ENCODE assay signal across 26 cellular contexts in genomic region chr3:41064526-41064925, GRCh38.
"Had no signal": no experiment of that assay in that cellular context is flagged by ENCODE, and none has a peak within 500 bp of the region (broad histone marks: within the 10 kb centered on the region; RNA-seq: fewer than 3 reads in every experiment).

No MANE protein-coding gene starts in this region.

- H3K36me3 ChIP-seq: neural progenitor cell, ovary, right lobe of liver, sigmoid colon, stomach, thoracic aorta, thyroid gland, tibial nerve, upper lobe of left lung, vagina had no signal

- H3K9ac ChIP-seq: neural progenitor cell, parathyroid adenoma had no signal

- FAIRE-seq: small intestine, urothelium cell line had no signal

- H3K4me1 ChIP-seq: parathyroid adenoma, psoas muscle, right lobe of liver, sigmoid colon, stomach, thyroid gland, upper lobe of left lung, vagina had no signal

- H3K79me2 ChIP-seq: parathyroid adenoma had no signal

- ATAC-seq: natural killer cell; psoas muscle; right cardiac atrium; right lobe of liver; stimulated activated effector memory CD8-positive, alpha-beta T cell treated with anti-CD3 and anti-CD28 coated beads, Interleukin-12 subunit alpha, Interleukin-12 subunit beta, amount 100 ng/mL, for 72 hours; stimulated activated naive B cell treated with anti-CD40 and anti-IgM and Interleukin-4, amounts not matched to agents 10 μg/mL and 1 μg/mL and 100 μg/mL, for 72 hours had no signal

- DNase-seq: natural killer cell; occipital lobe; ovary; posterior cingulate gyrus; psoas muscle; right cardiac atrium; right lobe of liver; sigmoid colon; small intestine; stimulated activated CD4-positive, alpha-beta T cell treated with anti-CD3 and anti-CD28 coated beads, Interleukin-15, amount 100 ng/mL, for 24 hours; stimulated activated CD4-positive, alpha-beta T cell treated with anti-CD3 and anti-CD28 coated beads, Interleukin-2, amount 100 ng/mL, for 24 hours; stimulated activated CD4-positive, alpha-beta T cell treated with anti-CD3 and anti-CD28 coated beads, Interleukin-2, amount 100 ng/mL, for 48 hours; stimulated activated CD4-positive, alpha-beta T cell treated with anti-CD3 and anti-CD28 coated beads, Interleukin-4, amount 100 ng/mL, for 24 hours; stimulated activated naive B cell treated with anti-CD40 and anti-IgM and Interleukin-4, amounts not matched to agents 10 μg/mL and 1 μg/mL and 100 μg/mL, for 72 hours; stimulated activated naive CD4-positive, alpha-beta T cell treated with Interleukin-2 at 50 U/mL for 16 hours; stomach; thyroid gland; trophoblast cell; upper lobe of left lung had no signal

- H3K27me3 ChIP-seq: neural progenitor cell, ovary, right lobe of liver, sigmoid colon, stomach, thyroid gland, tibial nerve, upper lobe of left lung, vagina had no signal

- H3K4me3 ChIP-seq: neural progenitor cell, ovary, psoas muscle, right lobe of liver, sigmoid colon, stomach, thoracic aorta, thyroid gland, tibial nerve, upper lobe of left lung, vagina had no signal

- H2AFZ ChIP-seq: neural progenitor cell, parathyroid adenoma had no signal

- H3K4me2 ChIP-seq: neural progenitor cell had no signal

- H3K9me3 ChIP-seq: ovary, psoas muscle, right lobe of liver, sigmoid colon, stomach, thoracic aorta, thyroid gland, tibial nerve, upper lobe of left lung, vagina had no signal

- H3K27ac ChIP-seq: neural progenitor cell, ovary, parathyroid adenoma, psoas muscle, right lobe of liver, sigmoid colon, stomach, thoracic aorta, thyroid gland, tibial nerve, upper lobe of left lung, vagina had no signal
